1 cellular context compared by ENCODE assay signal in the genomic region with DNA sequence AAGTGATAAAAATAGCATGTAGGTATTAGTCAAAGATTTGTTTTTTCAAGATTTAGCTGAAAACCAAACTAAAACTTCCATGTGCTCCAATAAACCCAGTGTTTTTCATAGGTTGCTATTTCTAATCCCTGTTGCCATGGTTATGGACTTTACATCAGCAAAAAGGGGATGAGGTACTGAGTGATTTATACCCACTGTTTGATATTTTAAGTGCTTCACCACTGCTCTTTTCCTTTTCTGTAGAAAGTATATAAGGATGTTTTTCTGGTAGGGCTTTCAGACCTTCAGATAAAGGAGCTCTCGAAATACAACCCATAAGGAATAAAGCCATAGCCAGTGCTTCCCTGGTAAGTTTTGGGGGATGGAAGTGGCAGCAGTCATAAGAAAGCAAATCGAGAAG.
TF ChIP-seq lines count a peak whose summit lies in the region.

Gene OTOGL (plus strand): TSS at position 279 of the 400 bp plus-strand sequence. CDS start 109,895 bp downstream, outside the sequence.

TF ChIP-seq in IMR-90, 13 proteins besides CTCF, POLR2A, EP300 and RAD21 (continued from another document):
- TF ChIP-seq RCOR1 (IDR thresholded peaks at IDR 0.05; ENCODE audit: insufficient replicate concordance, low read length) (no peak), CEBPB (IDR thresholded peaks at IDR 0.05; ENCODE audit: low read depth, low read length) (no peak)
- TF ChIP-seq, protein P1, sequence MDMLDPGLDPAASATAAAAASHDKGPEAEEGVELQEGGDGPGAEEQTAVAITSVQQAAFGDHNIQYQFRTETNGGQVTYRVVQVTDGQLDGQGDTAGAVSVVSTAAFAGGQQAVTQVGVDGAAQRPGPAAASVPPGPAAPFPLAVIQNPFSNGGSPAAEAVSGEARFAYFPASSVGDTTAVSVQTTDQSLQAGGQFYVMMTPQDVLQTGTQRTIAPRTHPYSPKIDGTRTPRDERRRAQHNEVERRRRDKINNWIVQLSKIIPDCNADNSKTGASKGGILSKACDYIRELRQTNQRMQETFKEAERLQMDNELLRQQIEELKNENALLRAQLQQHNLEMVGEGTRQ (IDR thresholded peaks at IDR 0.05; ENCODE audit: low read depth, low read length): no peak
